ENCODE assay signal across 8 cellular contexts in genomic region chr1:21935891-21936365, GRCh38. TPM values are rescaled to one million over a fixed set of nuclear protein-coding genes. Genes with fewer than 3 reads are reported as not detected.
DNase-seq lines count a peak whose midpoint lies in the region; ATAC-seq and TF ChIP-seq lines count a peak whose summit lies in the region.
"Had no signal": no experiment of that assay in that cellular context is flagged by ENCODE, and none has a peak within 500 bp of the region (broad histone marks: within the 10 kb centered on the region; RNA-seq: fewer than 3 reads in every experiment).

No MANE protein-coding gene starts in this region.

- TF ChIP-seq POLR2A in adrenal gland (IDR thresholded peaks at IDR 0.05) (no peak), stomach (IDR thresholded peaks at IDR 0.05) (no peak)

- DNase-seq in HuH-7 (ENCODE audit: low spot score) (peak; percentile 31), adrenal gland (peak in 2 of 7 donors; percentile 29 to 41), kidney epithelial cell (ENCODE audit: low read depth) (no peak), stomach (peak; percentile 60)
- no peak for DNase-seq in stimulated activated CD4-positive, alpha-beta T cell treated with anti-CD3 and anti-CD28 coated beads, Interleukin-2, amount 100 ng/mL, for 24 hours

- H3K36me3 ChIP-seq in adrenal gland (replicated peaks in 1 of 2) (no peaks in the 10 kb centered on the region), kidney epithelial cell (ENCODE audit: control insufficient read depth, insufficient read depth, low read length) (peaks cover 1% of the 10 kb centered on the region), stomach (no peaks in the 10 kb centered on the region)

- H3K4me1 ChIP-seq in adrenal gland (replicated peaks in 1 of 2) = peaks cover 72 to 78% of the 10 kb centered on the region in 2 donors
- H3K4me1 ChIP-seq in stomach = peaks cover 78 to 94% (median 85%) of the 10 kb centered on the region in 4 donors

- H3K4me3 ChIP-seq in adrenal gland = peak overlapping the region in 2 of 4 donors; percentile 56 to 78
- H3K4me3 ChIP-seq in kidney epithelial cell (ENCODE audit: low read depth, low read length) = peak overlapping the region; percentile 64
- H3K4me3 ChIP-seq in stomach = peak overlapping the region; percentile 74 to 83 (median 78)

- no peak for TF ChIP-seq EP300 in stomach (IDR thresholded peaks at IDR 0.05)

- intact Hi-C loops in adrenal gland (cut with DNase I) = no loop called here
- intact Hi-C loops in stomach (cut with DNase I; ENCODE audit: low total_unique reads) = no loop called here

- 13 to 31% (median 22%) methylated on average over 5 to 8 of the region's 8 CpGs for WGBS in adrenal gland, 4 donors
- 6 to 28% (median 11%) methylated on average over 4 to 8 of the region's 8 CpGs for WGBS in stomach, 5 donors

- TF ChIP-seq CTCF in adrenal gland (IDR thresholded peaks at IDR 0.05) (no peak), kidney epithelial cell (IDR thresholded peaks at IDR 0.05; ENCODE audit: insufficient read depth, low read length, poor library complexity, severe bottlenecking) (no peak), stomach (IDR thresholded peaks at IDR 0.05) (no peak)

- H3K27ac ChIP-seq in adrenal gland = peak overlapping the region; percentile 62 to 98 (median 95)
- H3K27ac ChIP-seq in stomach = peak overlapping the region; percentile 81 to 97 (median 95)

- ATAC-seq in GM18511 (IDR thresholded peaks at IDR 0.05; ENCODE audit: unreplicated experiment) (no peak), HG02763 (IDR thresholded peaks at IDR 0.05; ENCODE audit: unreplicated experiment) (no peak)

- no peaks in the 10 kb centered on the region for H3K27me3 ChIP-seq in adrenal gland
- no peaks in the 10 kb centered on the region for H3K27me3 ChIP-seq in kidney epithelial cell (ENCODE audit: control insufficient read depth, insufficient read depth, low read length)
- H3K27me3 ChIP-seq in stomach = no peaks in the 10 kb centered on the region

- H3K9me3 ChIP-seq in adrenal gland (replicated peaks in 1 of 3) (no peaks in the 10 kb centered on the region), stomach (no peaks in the 10 kb centered on the region)

RNA-seq across cellular contexts. Expression of gene HSPG2, which starts 1.2 kb away (rescaled TPM):
- total RNA-seq in adrenal gland (100 to 1,000 TPM; 232 to 558 (median 316) TPM), kidney epithelial cell (122 and 152 TPM in 2 replicates), stomach (100 to 1,000 TPM in 4 of 5 donors, 10 to 100 TPM in 1; 88.7 to 504 (median 186) TPM)
- polyA plus RNA-seq in adrenal gland (100 to 1,000 TPM in 2 of 3 donors, 10 to 100 TPM in 1; 38.7 to 394 (median 156) TPM), stomach (10 to 100 TPM; 21.7 to 98.5 (median 62.1) TPM)

RNA-seq across cellular contexts. Expression of gene CELA3B, which starts 40.9 kb away (rescaled TPM):
- total RNA-seq in adrenal gland (1 to 10 TPM in 2 of 8 donors, under 1 TPM in 1, not detected in 5; 0.84 to 7.0 (median 6.7) TPM), kidney epithelial cell (not detected in 2 replicates), stomach (10 to 100 TPM in 1 of 5 donors, not detected in 4; 84.3 TPM)
- polyA plus RNA-seq in adrenal gland (under 1 TPM in 2 of 3 donors, not detected in 1; 0.80 to 0.84 TPM), stomach (10 to 100 TPM in 2 of 3 donors, 1 to 10 TPM in 1; 6.1 to 37.8 (median 18.6) TPM)
- total RNA-seq: glomerular endothelial cell had no signal

Comparison
In these comparisons a context has a peak if more than half of its experiments do, and no peak if none do; other contexts are left out.
1. DNase-seq: peak in HuH-7 (single experiment) and stomach (single experiment); none in kidney epithelial cell (single experiment) and stimulated activated CD4-positive, alpha-beta T cell treated with anti-CD3 and anti-CD28 coated beads, Interleukin-2, amount 100 ng/mL, for 24 hours (0 of 2).